18 cellular contexts compared by ENCODE assay signal in genomic region chr3:150352931-150353330, GRCh38. TPM values are rescaled to one million over a fixed set of nuclear protein-coding genes. Genes with fewer than 3 reads are reported as not detected.
A peak's percentile ranks its signal among the peaks of the same experiment; 100 is the strongest.
DNase-seq lines count a peak whose midpoint lies in the region; ATAC-seq and TF ChIP-seq lines count a peak whose summit lies in the region.
"Had no signal": no experiment of that assay in that cellular context is flagged by ENCODE, and none has a peak within 500 bp of the region (broad histone marks: within the 10 kb centered on the region; RNA-seq: fewer than 3 reads in every experiment).

No MANE protein-coding gene starts in this region.

- H3K36me3 Mint-ChIP-seq in chondrocyte (ENCODE audit: low read depth), result no peaks in the 10 kb centered on the region
- H3K36me3 Mint-ChIP-seq in activated CD4-positive, alpha-beta memory T cell treated with anti-CD3 and anti-CD28 coated beads, Interleukin-2, amount 10 ng/mL, durations not matched to agents 7 days and 5 days (ENCODE audit: low read depth), result no peaks in the 10 kb centered on the region
- H3K36me3 Mint-ChIP-seq: CD4-positive, CD25-positive, alpha-beta regulatory T cell; CD8-positive, alpha-beta memory T cell had no signal

- POLR2A ChIA-PET in PC-3 (lab: Charles Lee; ENCODE audit: unreplicated experiment), result no interaction called here
- POLR2A ChIA-PET in activated CD4-positive, alpha-beta memory T cell treated with anti-CD3 and anti-CD28 coated beads, Interleukin-2, amount 10 ng/mL, durations not matched to agents 7 days and 5 days (lab: Charles Lee), result no interaction called here

- no peak overlapping the region for H3K27ac ChIP-seq in PC-3 (ENCODE audit: low read length)
- peak overlapping the region; percentile 97 for H3K27ac ChIP-seq in RWPE2 (ENCODE audit: poor library complexity, severe bottlenecking)
- peak overlapping the region; percentile 50 for H3K27ac ChIP-seq in smooth muscle cell (ENCODE audit: low read depth)
- H3K27ac ChIP-seq: GM23248 had no signal

- intact Hi-C loops in PC-3 (cut with micrococcal nuclease), result no loop called here

- H3K27ac Mint-ChIP-seq in chondrocyte (ENCODE audit: unreplicated experiment), result no peak overlapping the region
- H3K27ac Mint-ChIP-seq in activated CD4-positive, alpha-beta memory T cell treated with anti-CD3 and anti-CD28 coated beads, Interleukin-2, amount 10 ng/mL, durations not matched to agents 7 days and 5 days, result no peak overlapping the region
- H3K27ac Mint-ChIP-seq: CD4-positive, CD25-positive, alpha-beta regulatory T cell; CD8-positive, alpha-beta memory T cell had no signal

- H4K20me1 ChIP-seq in PC-3 (ENCODE audit: low read length) (no peaks in the 10 kb centered on the region), smooth muscle cell (ENCODE audit: low read depth) (no peaks in the 10 kb centered on the region)

- H3K4me3 ChIP-seq in PC-3 (ENCODE audit: low read length), result no peak overlapping the region
- H3K4me3 ChIP-seq in RWPE2 (ENCODE audit: severe bottlenecking), result no peak overlapping the region
- no peak overlapping the region for H3K4me3 ChIP-seq in smooth muscle cell
- H3K4me3 ChIP-seq: GM12878, GM23248, HAP-1 had no signal

- TF ChIP-seq CTCF in PC-3 (conservative IDR thresholded peaks at IDR 0.05; ENCODE audit: low read depth, low read length) (no peak), RWPE2 (IDR thresholded peaks at IDR 0.05; ENCODE audit: poor library complexity, severe bottlenecking) (no peak), smooth muscle cell (IDR thresholded peaks at IDR 0.05; ENCODE audit: borderline replicate concordance, insufficient read depth, poor library complexity, severe bottlenecking) (no peak), chondrocyte (IDR thresholded peaks at IDR 0.05) (no peak)

- DNase-seq in PC-3, result peak; percentile 5
- DNase-seq in RWPE2 (ENCODE audit: low spot score), result no peak
- DNase-seq in iris pigment epithelial cell (ENCODE audit: low read depth), result peak; percentile 32
- DNase-seq in smooth muscle cell (lab: John Stamatoyannopoulos, UW; ENCODE audit: unreplicated experiment), result no peak
- no peak for DNase-seq in NCI-H1436 treated with DMSO at 0.1 percent for 48 hours (lab: John Stamatoyannopoulos, UW)
- DNase-seq in chondrocyte (ENCODE audit: low spot score), result no peak
- DNase-seq in activated CD4-positive, alpha-beta memory T cell treated with anti-CD3 and anti-CD28 coated beads, Interleukin-2, amount 10 ng/mL, durations not matched to agents 7 days and 5 days, result no peak
- DNase-seq: BE2C; C1 segment of cervical spinal cord; CD4-positive, CD25-positive, alpha-beta regulatory T cell; CD8-positive, alpha-beta memory T cell; COR-L47; DMS 273 treated with DMSO at 0.1 percent for 48 hours; DND-41; EL; GM23248 had no signal

- ATAC-seq in PC-3 (peak; percentile 14; the same call in 1 of the 2 replicates), RWPE2 (ENCODE audit: low read depth) (no peak)
- ATAC-seq: GM12878 had no signal

- peaks cover 30% of the 10 kb centered on the region for H3K4me1 ChIP-seq in PC-3 (ENCODE audit: insufficient read depth, low read length)
- peaks cover 50% of the 10 kb centered on the region for H3K4me1 ChIP-seq in RWPE2 (ENCODE audit: insufficient read depth, poor library complexity, severe bottlenecking)
- H3K4me1 ChIP-seq in smooth muscle cell (ENCODE audit: low read depth), result peaks cover 18% of the 10 kb centered on the region
- H3K4me1 ChIP-seq: BE2C, HAP-1 had no signal

- no TSS peak for BruUV-seq in PC-3 (replicated peaks; lab: Mats Ljungman, UMichigan)

- H3K9me3 ChIP-seq in PC-3 (ENCODE audit: low read length), result no peaks in the 10 kb centered on the region
- no peaks in the 10 kb centered on the region for H3K9me3 ChIP-seq in RWPE2 (ENCODE audit: severe bottlenecking)
- H3K9me3 ChIP-seq in smooth muscle cell (replicated peaks; ENCODE audit: low read depth), result no peaks in the 10 kb centered on the region
- H3K9me3 ChIP-seq: BE2C, HAP-1 had no signal

- no peaks in the 10 kb centered on the region for H3K27me3 Mint-ChIP-seq in chondrocyte (ENCODE audit: low read depth)
- H3K27me3 Mint-ChIP-seq in activated CD4-positive, alpha-beta memory T cell treated with anti-CD3 and anti-CD28 coated beads, Interleukin-2, amount 10 ng/mL, durations not matched to agents 7 days and 5 days, result no peaks in the 10 kb centered on the region

- H3K4me3 Mint-ChIP-seq in chondrocyte (ENCODE audit: unreplicated experiment), result no peak overlapping the region
- no peak overlapping the region for H3K4me3 Mint-ChIP-seq in activated CD4-positive, alpha-beta memory T cell treated with anti-CD3 and anti-CD28 coated beads, Interleukin-2, amount 10 ng/mL, durations not matched to agents 7 days and 5 days
- H3K4me3 Mint-ChIP-seq: CD4-positive, CD25-positive, alpha-beta regulatory T cell; CD8-positive, alpha-beta memory T cell had no signal

- no peak overlapping the region for H3K9ac ChIP-seq in PC-3 (ENCODE audit: low read length)
- no peak overlapping the region for H3K9ac ChIP-seq in smooth muscle cell (ENCODE audit: low read depth)
- H3K9ac ChIP-seq: GM23248 had no signal

- H3K9me3 Mint-ChIP-seq in chondrocyte (ENCODE audit: low read depth), result no peaks in the 10 kb centered on the region
- H3K9me3 Mint-ChIP-seq in activated CD4-positive, alpha-beta memory T cell treated with anti-CD3 and anti-CD28 coated beads, Interleukin-2, amount 10 ng/mL, durations not matched to agents 7 days and 5 days, result no peaks in the 10 kb centered on the region
- H3K9me3 Mint-ChIP-seq: CD4-positive, CD25-positive, alpha-beta regulatory T cell; CD8-positive, alpha-beta memory T cell had no signal

- CTCF ChIA-PET in PC-3 (lab: Charles Lee), result interaction anchor here (0.6 kb wide), 1 partner anchor 114 kb away, joined by 3 read pairs; no protein-coding TSS in a partner anchor
- CTCF ChIA-PET in activated CD4-positive, alpha-beta memory T cell treated with anti-CD3 and anti-CD28 coated beads, Interleukin-2, amount 10 ng/mL, durations not matched to agents 7 days and 5 days (lab: Charles Lee), result no interaction called here

- H3K4me2 ChIP-seq in PC-3 (ENCODE audit: low read length), result no peak overlapping the region
- no peak overlapping the region for H3K4me2 ChIP-seq in smooth muscle cell

- H3K79me2 ChIP-seq in PC-3 (ENCODE audit: low read length) (no peaks in the 10 kb centered on the region), smooth muscle cell (ENCODE audit: low read depth) (no peaks in the 10 kb centered on the region)

- H3K4me1 Mint-ChIP-seq in chondrocyte (ENCODE audit: low read depth), result peaks cover 54% of the 10 kb centered on the region
- peaks cover 4% of the 10 kb centered on the region for H3K4me1 Mint-ChIP-seq in activated CD4-positive, alpha-beta memory T cell treated with anti-CD3 and anti-CD28 coated beads, Interleukin-2, amount 10 ng/mL, durations not matched to agents 7 days and 5 days
- H3K4me1 Mint-ChIP-seq: CD4-positive, CD25-positive, alpha-beta regulatory T cell; CD8-positive, alpha-beta memory T cell had no signal

- H3K9me2 ChIP-seq in PC-3 (replicated peaks; ENCODE audit: low read length), result no peaks in the 10 kb centered on the region

- H3K27me3 ChIP-seq in PC-3 (ENCODE audit: low read length) (no peaks in the 10 kb centered on the region), RWPE2 (ENCODE audit: insufficient read depth, poor library complexity, severe bottlenecking) (no peaks in the 10 kb centered on the region), smooth muscle cell (ENCODE audit: low read depth) (no peaks in the 10 kb centered on the region)
- H3K27me3 ChIP-seq: BE2C had no signal

- H3F3A ChIP-seq in PC-3 (ENCODE audit: low read length, unreplicated experiment) (peaks cover 4% of the 10 kb centered on the region), smooth muscle cell (ENCODE audit: low read depth) (peaks cover 6% of the 10 kb centered on the region)

- H3K36me3 ChIP-seq in PC-3 (ENCODE audit: low read depth, low read length), result no peaks in the 10 kb centered on the region
- no peaks in the 10 kb centered on the region for H3K36me3 ChIP-seq in RWPE2 (ENCODE audit: low read depth)
- H3K36me3 ChIP-seq in smooth muscle cell (ENCODE audit: low read depth), result no peaks in the 10 kb centered on the region
- H3K36me3 ChIP-seq: BE2C, HAP-1 had no signal

- no peak overlapping the region for H2AFZ ChIP-seq in PC-3 (ENCODE audit: low read length)
- H2AFZ ChIP-seq in smooth muscle cell (ENCODE audit: low read depth), result no peak overlapping the region
- H2AFZ ChIP-seq: GM23248 had no signal

- WGBS in smooth muscle cell (ENCODE audit: low lambda C conversion rate), result 76% methylated on average over 4 of the region's 4 CpGs

RNA-seq across cellular contexts. Expression of gene TSC22D2, which starts 55.2 kb away (rescaled TPM):
- total RNA-seq in PC-3 (2014; rRNA removed) (9.6 and 15.7 TPM in 2 replicates), smooth muscle cell (37.0 and 43.5 TPM in 2 replicates), chondrocyte (39.8 to 48.2 TPM (median 42.9 TPM) in 3 replicates)
- polyA plus RNA-seq in smooth muscle cell, result 31.7 and 36.1 TPM in 2 replicates
- total RNA-seq in activated CD4-positive, alpha-beta memory T cell treated with anti-CD3 and anti-CD28 coated beads, Interleukin-2, amount 10 ng/mL, durations not matched to agents 7 days and 5 days, result 10 to 100 TPM; 13.9 to 15.0 TPM

Comparison
In these comparisons a context has a peak if more than half of its experiments do, and no peak if none do; other contexts are left out.
1. DNase-seq: peak in PC-3 (single experiment) and iris pigment epithelial cell (single experiment); none in RWPE2 (single experiment), smooth muscle cell (single experiment), NCI-H1436 treated with DMSO at 0.1 percent for 48 hours (single experiment), chondrocyte (single experiment) and activated CD4-positive, alpha-beta memory T cell treated with anti-CD3 and anti-CD28 coated beads, Interleukin-2, amount 10 ng/mL, durations not matched to agents 7 days and 5 days (single experiment).